Comparison of ENCODE assay signal across 8 cellular contexts in the genomic region with DNA sequence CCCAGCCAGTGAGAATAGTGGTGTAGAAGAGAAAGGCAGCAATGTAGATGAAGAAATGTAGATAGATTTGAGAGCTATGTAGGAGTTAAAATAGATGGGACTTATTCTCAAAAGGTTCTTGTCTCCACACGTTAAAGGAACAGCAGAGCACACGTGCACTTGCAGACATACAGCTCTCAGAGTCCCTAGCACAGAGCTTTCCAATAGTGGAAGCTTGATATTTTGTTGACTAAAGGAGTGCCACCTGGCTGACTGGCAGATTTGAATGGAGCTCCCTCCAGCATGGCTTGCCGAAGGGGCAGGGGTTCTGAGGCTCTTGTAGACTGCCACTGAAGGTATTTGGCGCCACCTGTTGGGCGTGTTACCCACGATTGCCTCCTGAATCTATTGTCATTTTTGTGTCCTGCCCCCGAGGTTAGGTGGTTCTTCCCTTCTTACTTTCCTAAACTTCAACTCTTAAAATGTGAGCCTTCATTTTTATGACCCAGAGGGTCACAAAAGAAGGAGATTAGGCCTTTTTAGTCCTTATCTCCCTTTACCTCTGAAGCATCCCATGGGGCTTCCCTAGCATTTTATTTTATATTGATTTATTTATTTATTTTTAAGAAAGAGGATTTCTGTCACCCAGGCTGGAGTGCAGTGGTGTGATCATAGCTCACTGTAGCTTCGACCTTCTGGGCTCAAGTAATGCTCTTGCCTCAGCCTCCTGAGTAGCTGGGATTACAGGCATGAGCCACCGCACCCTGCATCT. TPM values are rescaled to one million over a fixed set of nuclear protein-coding genes. Genes with fewer than 3 reads are reported as not detected.
DNase-seq lines count a peak whose midpoint lies in the region; ATAC-seq lines count a peak whose summit lies in the region.

No MANE protein-coding gene starts in this region.

- H3K36me3 Mint-ChIP-seq in central memory CD8-positive, alpha-beta T cell (ENCODE audit: insufficient read depth) = peaks cover 28% of the 10 kb centered on the region

- no peaks in the 10 kb centered on the region for H3K9me3 Mint-ChIP-seq in central memory CD8-positive, alpha-beta T cell

- peak; percentile 48 for ATAC-seq in HG03280 (IDR thresholded peaks at IDR 0.05; ENCODE audit: unreplicated experiment)
- ATAC-seq in central memory CD8-positive, alpha-beta T cell (replicated peaks; ENCODE audit: extremely low read depth, poor library complexity, severe bottlenecking) = peak; percentile 92
- ATAC-seq in GM21390 (IDR thresholded peaks at IDR 0.05; ENCODE audit: unreplicated experiment) = no peak

- no peak overlapping the region for H3K4me3 Mint-ChIP-seq in central memory CD8-positive, alpha-beta T cell

- H3K27me3 Mint-ChIP-seq in central memory CD8-positive, alpha-beta T cell = no peaks in the 10 kb centered on the region

- DNase-seq in Daoy (ENCODE audit: low read depth) (peak; percentile 91), NCI-H510A treated with DMSO at 0.1 percent for 48 hours (lab: John Stamatoyannopoulos, UW) (peak; percentile 98), left kidney (ENCODE audit: low read depth, low spot score) (peak; percentile 94)
- DNase-seq in activated CD4-positive, CD25-positive, alpha-beta regulatory T cell treated with anti-CD3 and anti-CD28 coated beads, Interleukin-2, amount 50 U/mL, for 72 hours = peak; percentile 87
- peak; percentile 81 to 91 for DNase-seq in central memory CD8-positive, alpha-beta T cell (ENCODE audit: low spot score in 2 of 2)
- peak; percentile 83 to 89 for DNase-seq in stimulated activated CD4-positive, alpha-beta T cell treated with anti-CD3 and anti-CD28 coated beads, Interleukin-4, amount 100 ng/mL, for 4 hours

- H3K27ac Mint-ChIP-seq in central memory CD8-positive, alpha-beta T cell (ENCODE audit: low read depth) = peak overlapping the region; percentile 65

- H3K4me1 Mint-ChIP-seq in central memory CD8-positive, alpha-beta T cell = peaks cover 35% of the 10 kb centered on the region

RNA-seq across cellular contexts. Expression of a gene that starts 16.4 kb away (rescaled TPM):
- 108 and 128 TPM in 2 replicates for total RNA-seq in Daoy (2014; rRNA removed; shearing (Covaris generic))

RNA-seq across cellular contexts. Expression of a gene that starts 24.6 kb away (rescaled TPM):
- total RNA-seq in Daoy (2014; rRNA removed; shearing (Covaris generic)) = 1.9 TPM in 1 of 2 replicates, not detected in the other

RNA-seq across cellular contexts. Expression of a gene that starts 31.9 kb away (rescaled TPM):
- total RNA-seq in Daoy (2014; rRNA removed; shearing (Covaris generic)) = 0.11 and 1.8 TPM in 2 replicates

RNA-seq across cellular contexts. Expression of a gene that starts 44.0 kb away (rescaled TPM):
- total RNA-seq in Daoy (2014; rRNA removed; shearing (Covaris generic)) = 0.23 and 3.2 TPM in 2 replicates
